In genomic region chr5:132098621-132099020, GRCh38 we compare ENCODE assay signal across 22 cellular contexts. TPM values are rescaled to one million over a fixed set of nuclear protein-coding genes. Genes with fewer than 3 reads are reported as not detected.
A peak's percentile ranks its signal among the peaks of the same experiment; 100 is the strongest.
DNase-seq lines count a peak whose midpoint lies in the region; ATAC-seq lines count a peak whose summit lies in the region.
"Had no signal": no experiment of that assay in that cellular context is flagged by ENCODE, and none has a peak within 500 bp of the region (broad histone marks: within the 10 kb centered on the region; RNA-seq: fewer than 3 reads in every experiment).

No MANE protein-coding gene starts in this region.

- H4K8ac ChIP-seq in mesenchymal stem cell (ENCODE audit: low read length) = no peak overlapping the region

- no peak overlapping the region for H3K14ac ChIP-seq in mesenchymal stem cell (ENCODE audit: low read length in 2 of 2)

- H3K23ac ChIP-seq in mesenchymal stem cell (ENCODE audit: low read length in 2 of 2) = no peak overlapping the region

- no peak overlapping the region for H3K27ac ChIP-seq in mesenchymal stem cell (ENCODE audit: low read length, poor library complexity, severe bottlenecking)
- H3K27ac ChIP-seq: A549, esophagus muscularis mucosa, left lung, right lobe of liver, upper lobe of right lung had no signal

- H3K4me2 ChIP-seq in mesenchymal stem cell (ENCODE audit: low read length, poor library complexity, severe bottlenecking) = no peak overlapping the region
- H3K4me2 ChIP-seq: A549 had no signal

- H3K9ac ChIP-seq in mesenchymal stem cell (ENCODE audit: low read length) = peak overlapping the region; percentile 48

- H2BK120ac ChIP-seq in mesenchymal stem cell (ENCODE audit: low read depth, low read length) = no peak overlapping the region

- H3K79me1 ChIP-seq in mesenchymal stem cell (replicated peaks; ENCODE audit: low read length, poor library complexity, severe bottlenecking) = no peaks in the 10 kb centered on the region

- ATAC-seq in HG02938 (IDR thresholded peaks at IDR 0.05; ENCODE audit: unreplicated experiment) (no peak), HG02981 (IDR thresholded peaks at IDR 0.05; ENCODE audit: unreplicated experiment) (no peak), GM21367 (IDR thresholded peaks at IDR 0.05; ENCODE audit: unreplicated experiment) (no peak)
- ATAC-seq: A549, left lung, right lobe of liver, upper lobe of right lung had no signal

- H3K4me3 ChIP-seq in mesenchymal stem cell (ENCODE audit: insufficient read depth in 1 of 2, low read depth in 1 of 2, low read length in 2 of 2) = no peak overlapping the region
- H3K4me3 ChIP-seq: A549, esophagus muscularis mucosa, left lung, right lobe of liver, upper lobe of right lung had no signal

- no peaks in the 10 kb centered on the region for H3K36me3 ChIP-seq in mesenchymal stem cell (ENCODE audit: control insufficient read depth in 1 of 2, insufficient read depth in 2 of 2, low read depth in 1 of 2, low read length in 2 of 2)
- H3K36me3 ChIP-seq: esophagus muscularis mucosa, left lung, right lobe of liver, upper lobe of right lung had no signal

- H3K9me3 ChIP-seq in mesenchymal stem cell (ENCODE audit: control insufficient read depth, low read length) = no peaks in the 10 kb centered on the region
- H3K9me3 ChIP-seq: A549, esophagus muscularis mucosa, left lung, right lobe of liver, upper lobe of right lung had no signal

- H2AK5ac ChIP-seq in mesenchymal stem cell (ENCODE audit: low read length, severe bottlenecking) = no peak overlapping the region

- H3K4me1 ChIP-seq in mesenchymal stem cell (ENCODE audit: control insufficient read depth, insufficient read depth, low read depth, low read length) = peaks cover 27% of the 10 kb centered on the region
- H3K4me1 ChIP-seq: right lobe of liver had no signal

- intact Hi-C loops in activated CD4-positive, alpha-beta T cell treated with anti-CD3 and anti-CD28 coated beads, Interleukin-2, amount 10 ng/mL, durations not matched to agents 24 days and 14 days (cut with micrococcal nuclease) = loop anchor here (1.0 to 2.0 kb wide), 6 partner anchors 13 to 463 kb away; partner anchors contain the start of gene RAPGEF6
- intact Hi-C loops in activated T-helper 2 cell treated with anti-CD3 and anti-CD28 coated beads, Interferon-gamma antibody, Interleukin-2, Interleukin-4, amounts not matched to agents 10 μg/mL and 5 μg/mL and 100 μg/mL, durations not matched to agents 14 hours and 24 hours and 36 hours (cut with micrococcal nuclease) = loop anchor here (1.0 to 5.0 kb wide), 8 partner anchors 15 to 821 kb away; no protein-coding TSS in a partner anchor

- H3K4me3 Mint-ChIP-seq in activated CD4-positive, alpha-beta T cell treated with anti-CD3 and anti-CD28 coated beads, Interleukin-2, amount 10 ng/mL, durations not matched to agents 24 days and 14 days = peak overlapping the region; percentile 66
- H3K4me3 Mint-ChIP-seq in activated T-helper 2 cell treated with anti-CD3 and anti-CD28 coated beads, Interferon-gamma antibody, Interleukin-2, Interleukin-4, amounts not matched to agents 10 μg/mL and 5 μg/mL and 100 μg/mL, durations not matched to agents 14 hours and 24 hours and 36 hours (ENCODE audit: low read depth) = peak overlapping the region; percentile 62
- H3K4me3 Mint-ChIP-seq: CD14-positive monocyte had no signal

- no peak overlapping the region for H3K4ac ChIP-seq in mesenchymal stem cell (ENCODE audit: low read depth in 1 of 2, low read length in 2 of 2)

- H2BK12ac ChIP-seq in mesenchymal stem cell (ENCODE audit: low read length in 2 of 2) = no peak overlapping the region

- H2AFZ ChIP-seq in mesenchymal stem cell (ENCODE audit: low read depth, low read length) = no peak overlapping the region

- H3K36me3 Mint-ChIP-seq in activated CD4-positive, alpha-beta T cell treated with anti-CD3 and anti-CD28 coated beads, Interleukin-2, amount 10 ng/mL, durations not matched to agents 24 days and 14 days (ENCODE audit: low read depth) = peaks cover 9% of the 10 kb centered on the region
- H3K36me3 Mint-ChIP-seq in activated T-helper 2 cell treated with anti-CD3 and anti-CD28 coated beads, Interferon-gamma antibody, Interleukin-2, Interleukin-4, amounts not matched to agents 10 μg/mL and 5 μg/mL and 100 μg/mL, durations not matched to agents 14 hours and 24 hours and 36 hours (ENCODE audit: low read depth) = peaks cover 12% of the 10 kb centered on the region

- H3K27ac Mint-ChIP-seq in activated CD4-positive, alpha-beta T cell treated with anti-CD3 and anti-CD28 coated beads, Interleukin-2, amount 10 ng/mL, durations not matched to agents 24 days and 14 days = peak overlapping the region; percentile 98
- H3K27ac Mint-ChIP-seq in activated T-helper 2 cell treated with anti-CD3 and anti-CD28 coated beads, Interferon-gamma antibody, Interleukin-2, Interleukin-4, amounts not matched to agents 10 μg/mL and 5 μg/mL and 100 μg/mL, durations not matched to agents 14 hours and 24 hours and 36 hours = peak overlapping the region; percentile 99

- no peak overlapping the region for H2BK5ac ChIP-seq in mesenchymal stem cell (ENCODE audit: low read depth, low read length, poor library complexity, severe bottlenecking)

- H3K18ac ChIP-seq in mesenchymal stem cell (ENCODE audit: low read depth in 1 of 2, low read length in 2 of 2) = no peak overlapping the region

- no peaks in the 10 kb centered on the region for H3K27me3 Mint-ChIP-seq in activated CD4-positive, alpha-beta T cell treated with anti-CD3 and anti-CD28 coated beads, Interleukin-2, amount 10 ng/mL, durations not matched to agents 24 days and 14 days
- no peaks in the 10 kb centered on the region for H3K27me3 Mint-ChIP-seq in activated T-helper 2 cell treated with anti-CD3 and anti-CD28 coated beads, Interferon-gamma antibody, Interleukin-2, Interleukin-4, amounts not matched to agents 10 μg/mL and 5 μg/mL and 100 μg/mL, durations not matched to agents 14 hours and 24 hours and 36 hours (ENCODE audit: low read depth)

- no peaks in the 10 kb centered on the region for H3K27me3 ChIP-seq in mesenchymal stem cell (ENCODE audit: control insufficient read depth in 1 of 2, insufficient read depth in 1 of 2, low read length in 2 of 2)
- H3K27me3 ChIP-seq: esophagus muscularis mucosa, left lung, right lobe of liver, upper lobe of right lung had no signal

- H2BK15ac ChIP-seq in mesenchymal stem cell (ENCODE audit: low read depth, poor library complexity, severe bottlenecking) = no peak overlapping the region

- no peak overlapping the region for H4K91ac ChIP-seq in mesenchymal stem cell (ENCODE audit: low read length)

- peaks cover 5% of the 10 kb centered on the region for H3K9me3 Mint-ChIP-seq in activated CD4-positive, alpha-beta T cell treated with anti-CD3 and anti-CD28 coated beads, Interleukin-2, amount 10 ng/mL, durations not matched to agents 24 days and 14 days
- H3K9me3 Mint-ChIP-seq in activated T-helper 2 cell treated with anti-CD3 and anti-CD28 coated beads, Interferon-gamma antibody, Interleukin-2, Interleukin-4, amounts not matched to agents 10 μg/mL and 5 μg/mL and 100 μg/mL, durations not matched to agents 14 hours and 24 hours and 36 hours = no peaks in the 10 kb centered on the region

- DNase-seq in activated CD4-positive, alpha-beta T cell treated with anti-CD3 and anti-CD28 coated beads, Interleukin-2, amount 10 ng/mL, durations not matched to agents 24 days and 14 days = no peak
- no peak for DNase-seq in activated CD4-positive, alpha-beta T cell treated with anti-CD3 and anti-CD28 coated beads, Interleukin-2, amount 50 U/mL, for 48 hours
- DNase-seq in HCEC 1CT = peak; percentile 6
- DNase-seq in activated T-helper 2 cell treated with anti-CD3 and anti-CD28 coated beads, Interferon-gamma antibody, Interleukin-2, Interleukin-4, amounts not matched to agents 10 μg/mL and 5 μg/mL and 100 μg/mL, durations not matched to agents 14 hours and 24 hours and 36 hours (ENCODE audit: low spot score) = no peak
- no peak for DNase-seq in mesenchymal stem cell
- DNase-seq: amniotic stem cell; DND-41; effector CD4-positive, alpha-beta T cell; left lung; NCI-H2029; NCI-H446 treated with DMSO at 0.1 percent for 48 hours; right lobe of liver; upper lobe of right lung had no signal

- peaks cover 74% of the 10 kb centered on the region for H3K4me1 Mint-ChIP-seq in activated CD4-positive, alpha-beta T cell treated with anti-CD3 and anti-CD28 coated beads, Interleukin-2, amount 10 ng/mL, durations not matched to agents 24 days and 14 days
- H3K4me1 Mint-ChIP-seq in activated T-helper 2 cell treated with anti-CD3 and anti-CD28 coated beads, Interferon-gamma antibody, Interleukin-2, Interleukin-4, amounts not matched to agents 10 μg/mL and 5 μg/mL and 100 μg/mL, durations not matched to agents 14 hours and 24 hours and 36 hours (ENCODE audit: low read depth) = peaks cover 87% of the 10 kb centered on the region

RNA-seq across cellular contexts. Expression of gene CSF2, which starts 25.0 kb away (rescaled TPM):
- 1,084 and 1,122 TPM in 2 replicates for total RNA-seq in activated CD4-positive, alpha-beta T cell treated with anti-CD3 and anti-CD28 coated beads, Interleukin-2, amount 10 ng/mL, durations not matched to agents 24 days and 14 days
- total RNA-seq in activated T-helper 2 cell treated with anti-CD3 and anti-CD28 coated beads, Interferon-gamma antibody, Interleukin-2, Interleukin-4, amounts not matched to agents 10 μg/mL and 5 μg/mL and 100 μg/mL, durations not matched to agents 14 hours and 24 hours and 36 hours = 764 and 772 TPM in 2 replicates
- not detected for polyA plus RNA-seq in mesenchymal stem cell (2013, experiment 1 of 2)
- not detected for polyA plus RNA-seq in mesenchymal stem cell (2013, experiment 2 of 2)
- total RNA-seq: esophagus muscularis mucosa, osteocyte, right lobe of liver had no signal
- polyA plus RNA-seq: A549, CD14-positive monocyte had no signal

RNA-seq across cellular contexts. Expression of gene IL3, which starts 38.2 kb away (rescaled TPM):
- 67.7 and 71.3 TPM in 2 replicates for total RNA-seq in activated CD4-positive, alpha-beta T cell treated with anti-CD3 and anti-CD28 coated beads, Interleukin-2, amount 10 ng/mL, durations not matched to agents 24 days and 14 days
- 140 and 142 TPM in 2 replicates for total RNA-seq in activated T-helper 2 cell treated with anti-CD3 and anti-CD28 coated beads, Interferon-gamma antibody, Interleukin-2, Interleukin-4, amounts not matched to agents 10 μg/mL and 5 μg/mL and 100 μg/mL, durations not matched to agents 14 hours and 24 hours and 36 hours
- not detected for polyA plus RNA-seq in mesenchymal stem cell (2013, experiment 1 of 2)
- polyA plus RNA-seq in mesenchymal stem cell (2013, experiment 2 of 2) = not detected
- total RNA-seq: esophagus muscularis mucosa, glomerular endothelial cell, H4, left lung, osteocyte, right lobe of liver, upper lobe of right lung had no signal
- polyA plus RNA-seq: A549, CD14-positive monocyte had no signal
